11 cellular contexts compared by ENCODE assay signal in genomic region chr5:91170266-91170665, GRCh38.
DNase-seq lines count a peak whose midpoint lies in the region; ATAC-seq and TF ChIP-seq lines count a peak whose summit lies in the region.
"Had no signal": no experiment of that assay in that cellular context is flagged by ENCODE, and none has a peak within 500 bp of the region (broad histone marks: within the 10 kb centered on the region; RNA-seq: fewer than 3 reads in every experiment).

No MANE protein-coding gene starts in this region.

- 0 out of 2 replicates have a peak overlapping the region, but pooled peaks have one; percentile 0 for H3K27ac Mint-ChIP-seq in WTC11

- H3K27me3 Mint-ChIP-seq in WTC11 (ENCODE audit: low read depth): no peaks in the 10 kb centered on the region

- no peaks in the 10 kb centered on the region for H3K36me3 Mint-ChIP-seq in WTC11

- no peaks in the 10 kb centered on the region for H3K4me1 ChIP-seq in HEK293 (ENCODE audit: control insufficient read depth, insufficient read depth, low read length)
- H3K4me1 ChIP-seq in psoas muscle: no peaks in the 10 kb centered on the region

- H3K9me3 Mint-ChIP-seq in WTC11: no peaks in the 10 kb centered on the region

- peak; percentile 52 for DNase-seq in AG09309 (ENCODE audit: low read depth)
- no peak for DNase-seq in WTC11 (ENCODE audit: low spot score)
- DNase-seq in fibroblast of the aortic adventitia (ENCODE audit: low read depth): peak; percentile 83
- no peak for DNase-seq in psoas muscle
- DNase-seq: kidney glomerular epithelial cell, NCI-H774 had no signal

- H3K27ac ChIP-seq in HEK293 (ENCODE audit: extremely low read depth, low read depth, low read length): no peak overlapping the region
- H3K27ac ChIP-seq in psoas muscle: no peak overlapping the region

- peaks cover 22% of the 10 kb centered on the region for H3K4me1 Mint-ChIP-seq in WTC11

- H3K4me3 ChIP-seq in AG09309 (ENCODE audit: control insufficient read depth, low read depth, low read length): no peak overlapping the region
- H3K4me3 ChIP-seq in HEK293 (ENCODE audit: low read depth, low read length): no peak overlapping the region
- H3K4me3 ChIP-seq in fibroblast of the aortic adventitia (ENCODE audit: low read depth, low read length): no peak overlapping the region
- no peak overlapping the region for H3K4me3 ChIP-seq in psoas muscle

- ATAC-seq in WTC11 (no peak), GM19455 (IDR thresholded peaks at IDR 0.05; ENCODE audit: unreplicated experiment) (no peak), HG03520 (IDR thresholded peaks at IDR 0.05; ENCODE audit: unreplicated experiment) (no peak), psoas muscle (no peak), GM21367 (IDR thresholded peaks at IDR 0.05; ENCODE audit: unreplicated experiment) (no peak)

- 0 to 3% (median 0%) methylated on average over 1 of the region's 1 CpG for WGBS in psoas muscle, 3 donors

- H3K4me3 Mint-ChIP-seq in WTC11: no peak overlapping the region
- H3K4me3 Mint-ChIP-seq: neural crest cell had no signal

- CTCF ChIA-PET in HEK293 (lab: Yijun Ruan, JAX): no interaction called here
- CTCF ChIA-PET in WTC11 (lab: Charles Lee): no interaction called here

- TF ChIP-seq CTCF in AG09309 (IDR thresholded peaks at IDR 0.05; ENCODE audit: control insufficient read depth, insufficient read depth, low read depth, low read length, missing control alignments) (no peak), HEK293 (tag by site-specific recombination; IDR thresholded peaks at IDR 0.05) (no peak), WTC11 (IDR thresholded peaks at IDR 0.05) (no peak), fibroblast of the aortic adventitia (IDR thresholded peaks at IDR 0.05; ENCODE audit: insufficient read depth, low read length) (no peak), psoas muscle (IDR thresholded peaks at IDR 0.05) (no peak)

- H3K36me3 ChIP-seq in HEK293 (ENCODE audit: control insufficient read depth in 2 of 2, insufficient read depth in 1 of 2, low read length in 2 of 2): no peaks in the 10 kb centered on the region
- no peaks in the 10 kb centered on the region for H3K36me3 ChIP-seq in psoas muscle (ENCODE audit: insufficient read depth in 1 of 2, low read depth in 1 of 2)

- no peaks in the 10 kb centered on the region for H3K27me3 ChIP-seq in psoas muscle (ENCODE audit: insufficient read depth in 3 of 3, low read length in 2 of 3)

- POLR2A ChIA-PET in HEK293 (lab: Yijun Ruan, JAX) (no interaction called here), WTC11 (lab: Charles Lee) (no interaction called here)

- intact Hi-C loops in psoas muscle (cut with DNase I): no loop called here

- H3K9me3 ChIP-seq in HEK293 (ENCODE audit: control insufficient read depth, insufficient read depth, low read depth, low read length): no peaks in the 10 kb centered on the region
- H3K9me3 ChIP-seq in psoas muscle: no peaks in the 10 kb centered on the region

TF ChIP-seq in HEK293, 187 proteins besides CTCF, POLR2A, EP300 and RAD21:
- TF ChIP-seq REPIN1 (tag by site-specific recombination; IDR thresholded peaks at IDR 0.05; ENCODE audit: low read depth): no peak
- 0 out of 2 replicates have a peak, but pooled peaks have one; percentile 8 for TF ChIP-seq PRDM6 (tag by site-specific recombination; IDR thresholded peaks at IDR 0.05)

TF ChIP-seq in WTC11, 78 proteins besides CTCF, POLR2A, EP300 and RAD21:
- TF ChIP-seq ZNF396 (CRISPR knock-in tag; IDR thresholded peaks at IDR 0.05; ENCODE audit: borderline replicate concordance) (no peak), ZNF671 (CRISPR knock-in tag; IDR thresholded peaks at IDR 0.05) (no peak), GTF2I (CRISPR knock-in tag; conservative IDR thresholded peaks at IDR 0.05) (no peak)
TF ChIP-seq in WTC11: peak in this region for 0.

Comparison
In these comparisons a context has a peak if more than half of its experiments do, and no peak if none do; other contexts are left out.
1. DNase-seq: peak in AG09309 (single experiment) and fibroblast of the aortic adventitia (single experiment); none in WTC11 (single experiment) and psoas muscle (0 of 2).